8 cellular contexts compared by ENCODE assay signal in genomic region chr6:169589293-169589692, GRCh38.
DNase-seq lines count a peak whose midpoint lies in the region; ATAC-seq, FAIRE-seq and TF ChIP-seq lines count a peak whose summit lies in the region.

No MANE protein-coding gene starts in this region.

- TF ChIP-seq EP300 in HepG2 (IDR thresholded peaks at IDR 0.05; ENCODE audit: low read depth in 2 of 2, low read length in 2 of 2), result no peak
- TF ChIP-seq EP300 in HepG2 (CRISPR knock-in tag; IDR thresholded peaks at IDR 0.05; ENCODE audit: borderline replicate concordance), result no peak

- H3K79me2 ChIP-seq in HepG2 (ENCODE audit: insufficient read depth, low read length), result no peaks in the 10 kb centered on the region

- H3K9ac ChIP-seq in HepG2 (ENCODE audit: insufficient read depth, low read depth, low read length), result no peak overlapping the region
- no peak overlapping the region for H3K9ac ChIP-seq in endodermal cell (ENCODE audit: extremely low read depth, low read length, poor library complexity, severe bottlenecking)

- no peak overlapping the region for H3K4me2 ChIP-seq in HepG2 (ENCODE audit: low read depth, low read length)

- no peaks in the 10 kb centered on the region for H3K27me3 Mint-ChIP-seq in activated naive CD4-positive, alpha-beta T cell treated with anti-CD3 and anti-CD28 coated beads, Interleukin-2, amount 10 ng/mL, durations not matched to agents 7 days and 5 days
- no peaks in the 10 kb centered on the region for H3K27me3 Mint-ChIP-seq in endodermal cell (ENCODE audit: insufficient read depth)

- peak overlapping the region; percentile 56 for H3K27ac Mint-ChIP-seq in activated naive CD4-positive, alpha-beta T cell treated with anti-CD3 and anti-CD28 coated beads, Interleukin-2, amount 10 ng/mL, durations not matched to agents 7 days and 5 days
- H3K27ac Mint-ChIP-seq in endodermal cell, result no peak overlapping the region

- no peaks in the 10 kb centered on the region for H3K4me1 ChIP-seq in HepG2 (ENCODE audit: insufficient read depth, low read length)
- H3K4me1 ChIP-seq in endodermal cell (ENCODE audit: control insufficient read depth, insufficient read depth, low read length), result no peaks in the 10 kb centered on the region

- no peak overlapping the region for H3K4me3 Mint-ChIP-seq in activated naive CD4-positive, alpha-beta T cell treated with anti-CD3 and anti-CD28 coated beads, Interleukin-2, amount 10 ng/mL, durations not matched to agents 7 days and 5 days
- no peak overlapping the region for H3K4me3 Mint-ChIP-seq in endodermal cell

- WGBS in HepG2 (ENCODE audit: low lambda C conversion rate), result 76% methylated on average over 3 of the region's 3 CpGs
- WGBS in endodermal cell (ENCODE audit: insufficient coverage in 1 of 2, insufficient read length in 1 of 2), 2 experiments, result 83 to 100% methylated on average over 1 to 3 of the region's 3 CpGs

- in situ Hi-C loops in HepG2 (cut with HindIII; ENCODE audit: extremely low pct_ligation_motif_present, low pct_unique_long_range_greater_than_20kb), result no loop called here

- peaks cover 19% of the 10 kb centered on the region for H3K4me1 Mint-ChIP-seq in activated naive CD4-positive, alpha-beta T cell treated with anti-CD3 and anti-CD28 coated beads, Interleukin-2, amount 10 ng/mL, durations not matched to agents 7 days and 5 days
- H3K4me1 Mint-ChIP-seq in endodermal cell, result no peaks in the 10 kb centered on the region

- TF ChIP-seq POLR2A in HepG2 (IDR thresholded peaks at IDR 0.05; ENCODE audit: insufficient read depth in 1 of 2, low read depth in 2 of 2, low read length in 2 of 2), result no peak

- peaks cover 0 to 1% of the 10 kb centered on the region in 2 experiments; a peak in 2 of 5 replicates for H3K36me3 ChIP-seq in HepG2 (replicated peaks in 1 of 2; ENCODE audit: control insufficient read depth in 1 of 2, insufficient read depth in 2 of 2, low read length in 2 of 2)
- peaks cover 15% of the 10 kb centered on the region for H3K36me3 ChIP-seq in endodermal cell (ENCODE audit: control insufficient read depth, insufficient read depth, low read length)

- H3K9me3 ChIP-seq in HepG2 (ENCODE audit: low read length), result no peaks in the 10 kb centered on the region
- peaks cover 10% of the 10 kb centered on the region for H3K9me3 ChIP-seq in endodermal cell (ENCODE audit: control insufficient read depth, low read length)

- H2AFZ ChIP-seq in HepG2 (ENCODE audit: low read length), result no peak overlapping the region

- no peaks in the 10 kb centered on the region for H3K9me3 Mint-ChIP-seq in activated naive CD4-positive, alpha-beta T cell treated with anti-CD3 and anti-CD28 coated beads, Interleukin-2, amount 10 ng/mL, durations not matched to agents 7 days and 5 days
- peaks cover 7% of the 10 kb centered on the region for H3K9me3 Mint-ChIP-seq in endodermal cell

- CTCF ChIA-PET in activated naive CD4-positive, alpha-beta T cell treated with anti-CD3 and anti-CD28 coated beads, Interleukin-2, amount 10 ng/mL, durations not matched to agents 7 days and 5 days (lab: Charles Lee), result no interaction called here
- CTCF ChIA-PET in HepG2 (lab: Yijun Ruan, JAX; ENCODE audit: low intra/inter-chr PET ratio, low total read pairs), result no interaction called here

- H3K4me3 ChIP-seq in HepG2 (replicated peaks in 1 of 3; ENCODE audit: insufficient read depth in 1 of 3, low read depth in 2 of 3, low read length in 3 of 3) (no peak overlapping the region), endodermal cell (ENCODE audit: low read length) (no peak overlapping the region)

- no peaks in the 10 kb centered on the region for H4K20me1 ChIP-seq in HepG2 (ENCODE audit: insufficient read depth, low read length)

- peak; percentile 83 for ATAC-seq in HG03095 (IDR thresholded peaks at IDR 0.05; ENCODE audit: unreplicated experiment)
- no peak for ATAC-seq in HepG2

- peak; percentile 12 for FAIRE-seq in HepG2 (lab: Jason Lieb, UNC)

- H3K27ac ChIP-seq in HepG2 (ENCODE audit: extremely low read length, insufficient read depth, low read length), result no peak overlapping the region
- no peak overlapping the region for H3K27ac ChIP-seq in endodermal cell (ENCODE audit: low read depth, low read length)

- no peaks in the 10 kb centered on the region for H3K36me3 Mint-ChIP-seq in activated naive CD4-positive, alpha-beta T cell treated with anti-CD3 and anti-CD28 coated beads, Interleukin-2, amount 10 ng/mL, durations not matched to agents 7 days and 5 days
- H3K36me3 Mint-ChIP-seq in endodermal cell (ENCODE audit: low read depth), result peaks cover 41% of the 10 kb centered on the region

- TF ChIP-seq CTCF in HepG2 (CRISPR knock-in tag; IDR thresholded peaks at IDR 0.05), result no peak
- no peak for TF ChIP-seq CTCF in endodermal cell (conservative IDR thresholded peaks at IDR 0.05)

- intact Hi-C loops in HepG2 (cut with micrococcal nuclease; ENCODE audit: unreplicated experiment), result no loop called here

- POLR2A ChIA-PET in HepG2 (lab: Yijun Ruan, JAX), result no interaction called here

- H3K27me3 ChIP-seq in HepG2 (ENCODE audit: control insufficient read depth in 1 of 2, insufficient read depth in 2 of 2, low read length in 2 of 2) (no peaks in the 10 kb centered on the region), endodermal cell (ENCODE audit: control insufficient read depth, insufficient read depth, low read length, poor library complexity, severe bottlenecking) (no peaks in the 10 kb centered on the region)

- DNase-seq in activated naive CD4-positive, alpha-beta T cell treated with anti-CD3 and anti-CD28 coated beads, Interleukin-2, amount 10 ng/mL, durations not matched to agents 7 days and 5 days, result no peak
- no peak for DNase-seq in activated naive CD4-positive, alpha-beta T cell treated with Interleukin-2 at 50 U/mL for 16 hours
- peak; percentile 48 for DNase-seq in RPMI7951 (ENCODE audit: low read depth)
- DNase-seq in HepG2 (ENCODE audit: low spot score), result no peak
- no peak for DNase-seq in COLO829 (ENCODE audit: low spot score)
- no peak for DNase-seq in endodermal cell
- no peak for DNase-seq in NCI-H2081 (lab: John Stamatoyannopoulos, UW)

- no TSS peak for BruUV-seq in HepG2 (replicated peaks; lab: Mats Ljungman, UMichigan)

- TF ChIP-seq RAD21 in HepG2 (CRISPR knock-in tag; IDR thresholded peaks at IDR 0.05), result no peak

TF ChIP-seq in HepG2, 621 proteins besides CTCF, POLR2A, EP300 and RAD21:
- TF ChIP-seq RAD51 (IDR thresholded peaks at IDR 0.05; ENCODE audit: borderline replicate concordance), result no peak
- TF ChIP-seq HDAC2 (CRISPR knock-in tag; IDR thresholded peaks at IDR 0.05), result no peak
- TF ChIP-seq ZSCAN29 (CRISPR knock-in tag; conservative IDR thresholded peaks at IDR 0.05), result no peak
- TF ChIP-seq MLLT10 (CRISPR knock-in tag; IDR thresholded peaks at IDR 0.05), result no peak
- TF ChIP-seq NR2F6 (IDR thresholded peaks at IDR 0.05), result no peak
- no peak for TF ChIP-seq NR2F6 (CRISPR knock-in tag; IDR thresholded peaks at IDR 0.05)
- no peak for TF ChIP-seq GLI4 (CRISPR knock-in tag; IDR thresholded peaks at IDR 0.05; ENCODE audit: borderline replicate concordance)
- no peak for TF ChIP-seq TCF7L2 (IDR thresholded peaks at IDR 0.05; ENCODE audit: low read depth, low read length)
- TF ChIP-seq BATF2 (CRISPR knock-in tag; IDR thresholded peaks at IDR 0.05), result no peak
- no peak for TF ChIP-seq ZNF703 (CRISPR knock-in tag; IDR thresholded peaks at IDR 0.05; ENCODE audit: borderline replicate concordance)
- no peak for TF ChIP-seq CHD4 (IDR thresholded peaks at IDR 0.05; ENCODE audit: borderline replicate concordance, low read length)
- no peak for TF ChIP-seq TBX2 (CRISPR knock-in tag; IDR thresholded peaks at IDR 0.05; ENCODE audit: borderline replicate concordance)
